In the genomic region with DNA sequence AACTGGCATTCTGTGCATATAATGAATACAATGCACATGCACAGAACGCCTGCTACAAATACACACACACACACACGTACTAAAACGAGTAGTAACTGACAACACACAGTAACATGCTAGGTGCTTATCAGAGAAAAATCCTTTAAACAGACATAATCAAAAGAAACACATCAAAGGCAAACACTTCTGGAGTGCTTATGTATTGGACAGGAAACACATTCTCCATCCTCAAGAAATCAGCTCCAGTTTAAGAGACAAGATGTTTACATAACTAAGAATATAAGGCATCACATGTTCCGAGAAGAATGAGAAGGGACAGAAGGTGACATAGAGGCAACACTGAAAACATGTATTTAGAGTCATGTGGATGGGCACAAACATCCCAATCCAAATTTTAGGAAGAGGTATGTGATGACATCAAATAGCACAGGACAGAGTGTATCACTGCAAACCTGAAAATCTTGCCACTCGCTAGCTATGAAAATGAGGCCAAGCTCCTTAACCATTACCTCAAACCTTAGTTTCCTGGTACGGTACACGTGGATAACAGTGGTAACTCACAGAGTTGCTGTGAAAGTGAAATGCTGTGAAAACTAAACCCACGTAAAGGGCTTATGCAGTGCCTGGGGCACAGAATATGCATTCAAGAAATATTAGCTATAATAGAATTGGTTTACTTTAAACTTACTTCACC, we compare ENCODE assay signal across 17 cellular contexts.
"Had no signal": no experiment of that assay in that cellular context is flagged by ENCODE, and none has a peak within 500 bp of the region (broad histone marks: within the 10 kb centered on the region; RNA-seq: fewer than 3 reads in every experiment).

No MANE protein-coding gene starts in this region.

- H3K4me1 ChIP-seq: body of pancreas, pancreas, psoas muscle had no signal

- DNase-seq: activated CD4-positive, alpha-beta T cell treated with anti-CD3 and anti-CD28 coated beads, Interleukin-2, amount 10 ng/mL, durations not matched to agents 24 days and 14 days; activated CD8-positive, alpha-beta memory T cell treated with anti-CD3 and anti-CD28 coated beads, Interleukin-2, amount 10 ng/mL, durations not matched to agents 7 days and 5 days; activated CD8-positive, alpha-beta T cell treated with anti-CD3 and anti-CD28 coated beads for 36 hours; activated gamma-delta T cell treated with Interleukin-2 at 50 U/mL for 16 hours; anterior cingulate cortex; body of pancreas; kidney glomerular epithelial cell; left ventricle myocardium superior; mesendoderm; naive B cell; pancreas; psoas muscle; right cardiac atrium; stimulated activated CD4-positive, alpha-beta T cell treated with anti-CD3 and anti-CD28 coated beads, Interleukin-4, amount 100 ng/mL, for 24 hours; stimulated activated naive CD4-positive, alpha-beta T cell treated with Interleukin-2 at 50 U/mL for 16 hours had no signal

- FAIRE-seq: pancreas had no signal

- H3K9me3 ChIP-seq: body of pancreas, neutrophil, pancreas, psoas muscle had no signal

- H3K27me3 ChIP-seq: body of pancreas, neutrophil, pancreas had no signal

- H3K27ac ChIP-seq: body of pancreas, neutrophil, pancreas, psoas muscle had no signal

- ATAC-seq: activated CD4-positive, CD25-positive, alpha-beta regulatory T cell treated with anti-CD3 and anti-CD28 coated beads, Interleukin-2, amount 50 U/mL, for 24 hours; activated CD8-positive, alpha-beta memory T cell treated with anti-CD3 and anti-CD28 coated beads, Interleukin-2, amount 10 ng/mL, durations not matched to agents 7 days and 5 days; activated CD8-positive, alpha-beta T cell treated with anti-CD3 and anti-CD28 coated beads for 36 hours; body of pancreas; left ventricle myocardium superior; pancreas; psoas muscle; right cardiac atrium had no signal

- H3K4me3 ChIP-seq: body of pancreas, pancreas, psoas muscle had no signal

- H3K36me3 ChIP-seq: neutrophil, pancreas had no signal
